16 cellular contexts compared by ENCODE assay signal in genomic region chr9:38032266-38032830, GRCh38. TPM values are rescaled to one million over a fixed set of nuclear protein-coding genes. Genes with fewer than 3 reads are reported as not detected.
DNase-seq lines count a peak whose midpoint lies in the region; ATAC-seq, FAIRE-seq and TF ChIP-seq lines count a peak whose summit lies in the region.
"Had no signal": no experiment of that assay in that cellular context is flagged by ENCODE, and none has a peak within 500 bp of the region (broad histone marks: within the 10 kb centered on the region; RNA-seq: fewer than 3 reads in every experiment).

No MANE protein-coding gene starts in this region.

- peak; percentile 19 for DNase-seq in Calu3
- DNase-seq in ascending aorta (ENCODE audit: low spot score in 2 of 2), result no peak
- peak; percentile 50 for DNase-seq in kidney glomerular epithelial cell (lab: John Stamatoyannopoulos, UW)
- DNase-seq in prostate gland (ENCODE audit: low spot score), result peak; percentile 78
- DNase-seq in AG08396 (ENCODE audit: low spot score), result no peak
- DNase-seq in glomerular visceral epithelial cell (ENCODE audit: extremely low spot score), result no peak
- DNase-seq in H54 (ENCODE audit: insufficient read length, low spot score), result no peak
- DNase-seq: activated B cell treated with CpG ODN at 0.5 μM for 24 hours; NCI-H2171; stimulated activated naive CD4-positive, alpha-beta T cell treated with Interleukin-2 at 50 U/mL for 16 hours had no signal

- H3K9me3 Mint-ChIP-seq in Calu3 (ENCODE audit: low read depth, unreplicated experiment), result no peaks in the 10 kb centered on the region
- H3K9me3 Mint-ChIP-seq: activated B cell treated with CpG ODN at 0.5 μM for 24 hours; activated T-helper 1 cell treated with anti-CD3 and anti-CD28 coated beads, Interleukin-12 subunit alpha, Interleukin-12 subunit beta, Interleukin-2, Interleukin-4 antibody, amounts not matched to agents 30 ng/mL and 10 ng/mL and 1 ng/mL, durations not matched to agents 14 hours and 24 hours and 36 hours; central memory CD8-positive, alpha-beta T cell had no signal

- H3K4me3 ChIP-seq in ascending aorta (no peak overlapping the region), prostate gland (no peak overlapping the region)

- H3K36me3 ChIP-seq in ascending aorta (no peaks in the 10 kb centered on the region), prostate gland (no peaks in the 10 kb centered on the region)

- TF ChIP-seq CTCF in Calu3 (IDR thresholded peaks at IDR 0.05; ENCODE audit: unreplicated experiment) (no peak), ascending aorta (IDR thresholded peaks at IDR 0.05) (no peak), prostate gland (IDR thresholded peaks at IDR 0.05) (no peak)

- CTCF ChIA-PET in Calu3 (lab: Charles Lee), result interaction anchor here (1.7 kb wide), 1 partner anchor 15 kb away, joined by 4 read pairs; no protein-coding TSS in a partner anchor

- H3K27ac ChIP-seq in ascending aorta, result peak overlapping the region; percentile 30 to 45
- peak overlapping the region; percentile 67 to 72 for H3K27ac ChIP-seq in prostate gland

- H3K4me3 Mint-ChIP-seq in Calu3 (ENCODE audit: low read depth, unreplicated experiment), result peak overlapping the region; percentile 44
- H3K4me3 Mint-ChIP-seq: activated B cell treated with CpG ODN at 0.5 μM for 24 hours; activated T-helper 1 cell treated with anti-CD3 and anti-CD28 coated beads, Interleukin-12 subunit alpha, Interleukin-12 subunit beta, Interleukin-2, Interleukin-4 antibody, amounts not matched to agents 30 ng/mL and 10 ng/mL and 1 ng/mL, durations not matched to agents 14 hours and 24 hours and 36 hours; B cell; central memory CD8-positive, alpha-beta T cell had no signal

- TF ChIP-seq POLR2A in prostate gland (IDR thresholded peaks at IDR 0.05) (no peak), H54 (IDR thresholded peaks at IDR 0.05; ENCODE audit: low read depth, low read length) (no peak)

- H3K36me3 Mint-ChIP-seq in Calu3 (ENCODE audit: insufficient read depth, unreplicated experiment), result no peaks in the 10 kb centered on the region

- H3K9me3 ChIP-seq in ascending aorta (no peaks in the 10 kb centered on the region), prostate gland (no peaks in the 10 kb centered on the region)

- FAIRE-seq in H54 (lab: Jason Lieb, UNC), result no peak
- FAIRE-seq: frontal cortex had no signal

- peaks cover 23% of the 10 kb centered on the region for H3K4me1 Mint-ChIP-seq in Calu3 (ENCODE audit: low read depth, unreplicated experiment)
- H3K4me1 Mint-ChIP-seq: central memory CD8-positive, alpha-beta T cell had no signal

- BruUV-seq in Calu3 (replicated peaks; lab: Mats Ljungman, UMichigan), result no TSS peak

- peak overlapping the region; percentile 36 for H3K27ac Mint-ChIP-seq in Calu3 (ENCODE audit: unreplicated experiment)
- H3K27ac Mint-ChIP-seq: activated B cell treated with CpG ODN at 0.5 μM for 24 hours; activated T-helper 1 cell treated with anti-CD3 and anti-CD28 coated beads, Interleukin-12 subunit alpha, Interleukin-12 subunit beta, Interleukin-2, Interleukin-4 antibody, amounts not matched to agents 30 ng/mL and 10 ng/mL and 1 ng/mL, durations not matched to agents 14 hours and 24 hours and 36 hours; B cell had no signal

- intact Hi-C loops in Calu3 (cut with micrococcal nuclease; ENCODE audit: unreplicated experiment) (no loop called here), ascending aorta (cut with DNase I) (no loop called here), prostate gland (cut with DNase I) (loop anchor here (5.0 kb wide), 1 partner anchor 35 kb away; the partner anchor contains the start of gene SHB)

- H3K27me3 ChIP-seq in ascending aorta (no peaks in the 10 kb centered on the region), prostate gland (replicated peaks; ENCODE audit: insufficient read depth) (no peaks in the 10 kb centered on the region)

- no peak for ATAC-seq in HG02571 (IDR thresholded peaks at IDR 0.05; ENCODE audit: unreplicated experiment)
- ATAC-seq: HCT116 had no signal

- H3K4me1 ChIP-seq in ascending aorta (peaks cover 7 to 41% of the 10 kb centered on the region in 2 donors), prostate gland (replicated peaks) (peaks cover 18% of the 10 kb centered on the region)

- H3K27me3 Mint-ChIP-seq in Calu3 (ENCODE audit: unreplicated experiment), result no peaks in the 10 kb centered on the region
- H3K27me3 Mint-ChIP-seq: central memory CD8-positive, alpha-beta T cell had no signal

- WGBS in prostate gland, result 33% methylated on average over 12 of the region's 12 CpGs

RNA-seq across cellular contexts. Expression of gene SHB, which starts 36.7 kb away (rescaled TPM):
- 7.6 and 8.7 TPM in 2 replicates for total RNA-seq in Calu3 (2022)
- total RNA-seq in ascending aorta, result 77.8 TPM
- total RNA-seq in prostate gland, result 10 to 100 TPM; 53.2 to 54.8 TPM

Comparison
In these comparisons a context has a peak if more than half of its experiments do, and no peak if none do; other contexts are left out.
1. DNase-seq: peak in Calu3 (single experiment), kidney glomerular epithelial cell (single experiment) and prostate gland (single experiment); none in ascending aorta (0 of 2), AG08396 (single experiment), glomerular visceral epithelial cell (single experiment) and H54 (single experiment).